ENCODE assay signal across 3 cellular contexts in genomic region chr6:123850555-123850954, GRCh38.
TF ChIP-seq lines count a peak whose summit lies in the region.

No MANE protein-coding gene starts in this region.

TF ChIP-seq in HepG2, 621 proteins besides CTCF, POLR2A, EP300 and RAD21:
- TF ChIP-seq ZBTB21 (CRISPR knock-in tag; IDR thresholded peaks at IDR 0.05) (no peak), ZNF770 (CRISPR knock-in tag; IDR thresholded peaks at IDR 0.05) (no peak), MAFK (conservative IDR thresholded peaks at IDR 0.05 in 1 of 2, IDR thresholded peaks at IDR 0.05 in 1 of 2; ENCODE audit: low read length in 2 of 2) (peak; percentile 72 to 86; a peak in 3 of 4 replicates), HES4 (CRISPR knock-in tag; IDR thresholded peaks at IDR 0.05; ENCODE audit: borderline replicate concordance) (no peak), MAFF (IDR thresholded peaks at IDR 0.05; ENCODE audit: low read depth, low read length) (peak; percentile 75), FIP1L1 (IDR thresholded peaks at IDR 0.05; ENCODE audit: borderline replicate concordance, insufficient read depth, low read depth, low read length) (no peak), SRSF9 (IDR thresholded peaks at IDR 0.05; ENCODE audit: borderline replicate concordance, insufficient read depth, low read depth, low read length, poor library complexity, severe bottlenecking) (no peak), IRF9 (CRISPR knock-in tag; IDR thresholded peaks at IDR 0.05; ENCODE audit: borderline replicate concordance) (no peak), E2F2 (CRISPR knock-in tag; IDR thresholded peaks at IDR 0.05; ENCODE audit: borderline replicate concordance) (no peak), GABPB1 (CRISPR knock-in tag; IDR thresholded peaks at IDR 0.05) (no peak), FOXP1 (IDR thresholded peaks at IDR 0.05) (no peak), FOXP1 (CRISPR knock-in tag; IDR thresholded peaks at IDR 0.05) (no peak), GLI4 (CRISPR knock-in tag; IDR thresholded peaks at IDR 0.05; ENCODE audit: borderline replicate concordance) (no peak)
TF ChIP-seq in HepG2: peak in this region for 2.

TF ChIP-seq in IMR-90, 13 proteins besides CTCF, POLR2A, EP300 and RAD21:
- TF ChIP-seq MAZ (IDR thresholded peaks at IDR 0.05; ENCODE audit: borderline replicate concordance, low read depth, low read length) (no peak), MAFK (IDR thresholded peaks at IDR 0.05; ENCODE audit: low read depth, low read length) (peak; percentile 66)

TF ChIP-seq in SK-N-SH, 30 proteins besides CTCF, POLR2A, EP300 and RAD21:
- TF ChIP-seq CHD2 (IDR thresholded peaks at IDR 0.05; ENCODE audit: low read length, partially characterized antibody) (no peak), USF1 (IDR thresholded peaks at IDR 0.05; ENCODE audit: borderline replicate concordance, low read depth) (no peak), SIN3A (IDR thresholded peaks at IDR 0.05; ENCODE audit: borderline replicate concordance, low read depth, low read length) (no peak), JUND (IDR thresholded peaks at IDR 0.05) (no peak), SMC3 (IDR thresholded peaks at IDR 0.05; ENCODE audit: low read depth, low read length) (no peak), FOSL2 (IDR thresholded peaks at IDR 0.05; ENCODE audit: borderline replicate concordance, low read depth) (no peak)
